ENCODE assay signal across 15 cellular contexts in genomic region chr15:35867371-35867770, GRCh38.
DNase-seq lines count a peak whose midpoint lies in the region; ATAC-seq, FAIRE-seq and TF ChIP-seq lines count a peak whose summit lies in the region.
"Had no signal": no experiment of that assay in that cellular context is flagged by ENCODE, and none has a peak within 500 bp of the region (broad histone marks: within the 10 kb centered on the region; RNA-seq: fewer than 3 reads in every experiment).

No MANE protein-coding gene starts in this region.

- no peak overlapping the region for H3K27ac ChIP-seq in H1 (ENCODE audit: low read depth, low read length)
- H3K27ac ChIP-seq: 22Rv1, BLaER1, GM23248 had no signal

- H3K23me2 ChIP-seq in H1 (ENCODE audit: low read depth, low read length): no peaks in the 10 kb centered on the region

- no peak overlapping the region for H2BK5ac ChIP-seq in H1 (ENCODE audit: low read depth, low read length)

- DNase-seq in NCI-H82 (lab: John Stamatoyannopoulos, UW): peak; percentile 18
- no peak for DNase-seq in NCI-H82 treated with DMSO at 0.1 percent for 48 hours (lab: John Stamatoyannopoulos, UW; ENCODE audit: unreplicated experiment)
- DNase-seq in H1 (ENCODE audit: low read depth in 1 of 2, low spot score in 2 of 2): no peak
- DNase-seq in kidney tubule cell (ENCODE audit: low spot score): peak; percentile 31
- DNase-seq in natural killer cell: no peak
- DNase-seq in AG08396 (ENCODE audit: low spot score): no peak
- no peak for DNase-seq in Right ventricle myocardium inferior (ENCODE audit: missing footprints)
- DNase-seq in GM12891 (ENCODE audit: insufficient read length, low spot score): no peak
- DNase-seq: AML-193, DMS53, GM23248, H9 had no signal

- H3K36me3 Mint-ChIP-seq in natural killer cell: no peaks in the 10 kb centered on the region

- no peak overlapping the region for H3K18ac ChIP-seq in H1 (ENCODE audit: extremely low read depth, low read length)

- peaks cover 0 to 7% (median 2%) of the 10 kb centered on the region in 4 experiments; a peak in 2 of 7 replicates for H3K4me1 ChIP-seq in H1 (replicated peaks in 1 of 4; ENCODE audit: control insufficient read depth in 3 of 4, insufficient read depth in 4 of 4, low read length in 3 of 4)
- H3K4me1 ChIP-seq: BLaER1 had no signal

- H3K4me3 ChIP-seq in H1 (ENCODE audit: extremely low read depth in 1 of 4, insufficient read depth in 2 of 4, low read depth in 3 of 4, low read length in 4 of 4): no peak overlapping the region
- H3K4me3 ChIP-seq: BLaER1, GM12878, GM23248 had no signal

- H3K9me3 ChIP-seq in H1 (ENCODE audit: insufficient read depth in 2 of 2, low read depth in 1 of 2, low read length in 1 of 2): no peaks in the 10 kb centered on the region
- H3K9me3 ChIP-seq: BLaER1 had no signal

- no peak overlapping the region for H2BK120ac ChIP-seq in H1 (replicated peaks; ENCODE audit: low read depth, low read length)

- no peaks in the 10 kb centered on the region for H3K4me1 Mint-ChIP-seq in natural killer cell

- H2AFZ ChIP-seq in H1 (ENCODE audit: low read length): peak overlapping the region; percentile 55; the same call in 1 of the 2 replicates
- H2AFZ ChIP-seq: GM23248 had no signal

- no peak for ATAC-seq in natural killer cell
- ATAC-seq in Right ventricle myocardium inferior: no peak
- ATAC-seq: GM12878 had no signal

- TF ChIP-seq CTCF in H1 (IDR thresholded peaks at IDR 0.05; ENCODE audit: control extremely low read depth in 1 of 3, insufficient read depth in 1 of 3, low read depth in 1 of 3, low read length in 3 of 3): no peak
- no peak for TF ChIP-seq CTCF in natural killer cell (IDR thresholded peaks at IDR 0.05)

- H2BK12ac ChIP-seq in H1 (ENCODE audit: low read depth, low read length): no peak overlapping the region

- CTCF ChIA-PET in H1 (lab: Charles Lee; ENCODE audit: partially characterized antibody): no interaction called here

- TF ChIP-seq POLR2A in H1 (IDR thresholded peaks at IDR 0.05; ENCODE audit: control extremely low read depth in 1 of 2, low read depth in 2 of 2, low read length in 2 of 2): no peak
- TF ChIP-seq POLR2A in GM12891 (IDR thresholded peaks at IDR 0.05; ENCODE audit: low read depth, low read length): no peak

- no peak overlapping the region for H3K4ac ChIP-seq in H1 (replicated peaks; ENCODE audit: insufficient read length, low read depth, low read length)

- intact Hi-C loops in natural killer cell (cut with micrococcal nuclease) (no loop called here), Right ventricle myocardium inferior (cut with DNase I) (no loop called here)

- TF ChIP-seq EP300 in H1 (IDR thresholded peaks at IDR 0.05; ENCODE audit: borderline replicate concordance in 1 of 2, low read depth in 2 of 2, low read length in 2 of 2): no peak

- H3K79me1 ChIP-seq in H1 (ENCODE audit: low read depth, low read length): no peaks in the 10 kb centered on the region

- no peaks in the 10 kb centered on the region for H4K20me1 ChIP-seq in H1 (replicated peaks in 1 of 2; ENCODE audit: control insufficient read depth in 1 of 2, insufficient read depth in 2 of 2, low read length in 2 of 2)
- H4K20me1 ChIP-seq: BLaER1 had no signal

- FAIRE-seq in H1 (lab: Jason Lieb, UNC) (no peak), GM12891 (lab: Jason Lieb, UNC) (no peak)
- FAIRE-seq: GM12878 had no signal

- no peak overlapping the region for H3K9ac ChIP-seq in H1 (replicated peaks in 1 of 4; ENCODE audit: extremely low read depth in 1 of 4, low read depth in 3 of 4, low read length in 3 of 4)
- H3K9ac ChIP-seq: BLaER1, GM23248 had no signal

- H3K36me3 ChIP-seq in H1 (ENCODE audit: control insufficient read depth in 2 of 4, insufficient read depth in 4 of 4, low read length in 3 of 4): no peaks in the 10 kb centered on the region; a peak in 1 of 8 replicates
- H3K36me3 ChIP-seq: BLaER1 had no signal

- no peak overlapping the region for H4K91ac ChIP-seq in H1 (replicated peaks; ENCODE audit: insufficient read length, low read length)

- WGBS in H1 (ENCODE audit: extremely low coverage in 1 of 2, insufficient coverage in 1 of 2, insufficient read length in 1 of 2, insufficient replicate concordance in 2 of 2, low coverage in 1 of 2, low lambda C conversion rate in 2 of 2, missing lambda C conversion rate in 1 of 2), 2 experiments: 87% methylated on average over 6 of the region's 6 CpGs; no CpG with 5 or more reads in 1 of the 2 experiments

- H2BK15ac ChIP-seq in H1 (ENCODE audit: low read length): no peak overlapping the region

- no peak overlapping the region for H3K27ac Mint-ChIP-seq in natural killer cell
- H3K27ac Mint-ChIP-seq: H9 had no signal

- H3K23ac ChIP-seq in H1 (ENCODE audit: insufficient read length): no peak overlapping the region

- no peaks in the 10 kb centered on the region for H3K27me3 ChIP-seq in H1 (replicated peaks in 1 of 4; ENCODE audit: control insufficient read depth in 3 of 4, extremely low read depth in 1 of 4, insufficient read depth in 3 of 4, low read length in 3 of 4)
- H3K27me3 ChIP-seq: BLaER1 had no signal

- H4K8ac ChIP-seq in H1 (ENCODE audit: extremely low read depth, insufficient read depth, low read length): no peak overlapping the region

- no peak overlapping the region for H3K4me2 ChIP-seq in H1 (ENCODE audit: insufficient read depth in 1 of 2, low read depth in 2 of 2, low read length in 2 of 2)
- H3K4me2 ChIP-seq: BLaER1 had no signal

- no peak overlapping the region for H3K14ac ChIP-seq in H1 (ENCODE audit: insufficient read length)

- no peaks in the 10 kb centered on the region for H3K27me3 Mint-ChIP-seq in natural killer cell (ENCODE audit: low read depth in 2 of 2)

- H3K4me3 Mint-ChIP-seq in natural killer cell: no peak overlapping the region
- H3K4me3 Mint-ChIP-seq: H9 had no signal

- TF ChIP-seq RAD21 in H1 (IDR thresholded peaks at IDR 0.05 in 1 of 2, conservative IDR thresholded peaks at IDR 0.05 in 1 of 2; ENCODE audit: low read depth in 2 of 2, low read length in 2 of 2): no peak

- no peak overlapping the region for H3K56ac ChIP-seq in H1 (replicated peaks; ENCODE audit: insufficient read length, low read depth, low read length)

- H2BK20ac ChIP-seq in H1 (ENCODE audit: low read length): no peak overlapping the region

- no peak overlapping the region for H4K5ac ChIP-seq in H1 (ENCODE audit: insufficient read length, low read depth, low read length)

- POLR2A ChIA-PET in H1 (lab: Charles Lee; ENCODE audit: partially characterized antibody): no interaction called here

- peaks cover 9% of the 10 kb centered on the region in 2 donors for H3K9me3 Mint-ChIP-seq in natural killer cell
- H3K9me3 Mint-ChIP-seq: H9 had no signal

- no peaks in the 10 kb centered on the region for H3K79me2 ChIP-seq in H1 (ENCODE audit: control insufficient read depth in 1 of 2, insufficient read depth in 2 of 2, low read length in 2 of 2)

- no peak overlapping the region for H2AK5ac ChIP-seq in H1 (ENCODE audit: low read depth, low read length)

TF ChIP-seq in H1, 55 proteins besides CTCF, POLR2A, EP300 and RAD21:
- TF ChIP-seq RBBP5 (IDR thresholded peaks at IDR 0.05; ENCODE audit: borderline replicate concordance, low read depth, low read length): no peak

TF ChIP-seq in GM12891, 5 proteins besides CTCF, POLR2A, EP300 and RAD21:
- TF ChIP-seq TAF1 (IDR thresholded peaks at IDR 0.05; ENCODE audit: low read depth, low read length) (no peak), PAX5 (IDR thresholded peaks at IDR 0.05; ENCODE audit: insufficient read depth, low read length, severe bottlenecking) (no peak), POLR2AphosphoS5 (IDR thresholded peaks at IDR 0.05; ENCODE audit: low read depth, low read length) (no peak), SPI1 (IDR thresholded peaks at IDR 0.05; ENCODE audit: low read depth, low read length) (no peak), POU2F2 (IDR thresholded peaks at IDR 0.05; ENCODE audit: low read depth, low read length) (no peak)

Comparison
In these comparisons a context has a peak if more than half of its experiments do, and no peak if none do; other contexts are left out.
1. DNase-seq: peak in NCI-H82 (single experiment) and kidney tubule cell (single experiment); none in NCI-H82 treated with DMSO at 0.1 percent for 48 hours (single experiment), H1 (0 of 2), natural killer cell (single experiment), AG08396 (single experiment), Right ventricle myocardium inferior (single experiment) and GM12891 (single experiment).